2 cellular contexts compared by ENCODE assay signal in the genomic region with DNA sequence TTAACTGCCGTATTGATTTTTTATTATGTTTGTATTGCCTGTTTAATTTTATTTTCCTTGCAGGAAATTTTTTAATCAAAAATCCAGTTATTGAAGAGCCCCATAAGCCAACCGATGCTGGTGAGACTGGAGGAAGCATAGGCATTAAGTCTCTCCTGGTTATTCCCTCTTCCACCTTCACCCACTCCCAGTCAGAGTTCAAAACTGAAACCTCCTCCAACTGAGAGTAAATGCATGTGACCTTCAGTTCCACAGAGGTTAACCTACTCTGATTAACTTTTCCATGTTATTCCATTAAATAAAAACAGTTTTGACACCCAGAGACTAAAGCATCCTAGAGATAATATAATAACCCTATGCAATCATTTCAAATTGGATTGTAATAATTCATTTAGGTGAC.
TF ChIP-seq lines count a peak whose summit lies in the region.

No MANE protein-coding gene starts in this region.

TF ChIP-seq in SK-N-SH, 30 proteins besides CTCF, POLR2A, EP300 and RAD21:
- TF ChIP-seq, protein P1, sequence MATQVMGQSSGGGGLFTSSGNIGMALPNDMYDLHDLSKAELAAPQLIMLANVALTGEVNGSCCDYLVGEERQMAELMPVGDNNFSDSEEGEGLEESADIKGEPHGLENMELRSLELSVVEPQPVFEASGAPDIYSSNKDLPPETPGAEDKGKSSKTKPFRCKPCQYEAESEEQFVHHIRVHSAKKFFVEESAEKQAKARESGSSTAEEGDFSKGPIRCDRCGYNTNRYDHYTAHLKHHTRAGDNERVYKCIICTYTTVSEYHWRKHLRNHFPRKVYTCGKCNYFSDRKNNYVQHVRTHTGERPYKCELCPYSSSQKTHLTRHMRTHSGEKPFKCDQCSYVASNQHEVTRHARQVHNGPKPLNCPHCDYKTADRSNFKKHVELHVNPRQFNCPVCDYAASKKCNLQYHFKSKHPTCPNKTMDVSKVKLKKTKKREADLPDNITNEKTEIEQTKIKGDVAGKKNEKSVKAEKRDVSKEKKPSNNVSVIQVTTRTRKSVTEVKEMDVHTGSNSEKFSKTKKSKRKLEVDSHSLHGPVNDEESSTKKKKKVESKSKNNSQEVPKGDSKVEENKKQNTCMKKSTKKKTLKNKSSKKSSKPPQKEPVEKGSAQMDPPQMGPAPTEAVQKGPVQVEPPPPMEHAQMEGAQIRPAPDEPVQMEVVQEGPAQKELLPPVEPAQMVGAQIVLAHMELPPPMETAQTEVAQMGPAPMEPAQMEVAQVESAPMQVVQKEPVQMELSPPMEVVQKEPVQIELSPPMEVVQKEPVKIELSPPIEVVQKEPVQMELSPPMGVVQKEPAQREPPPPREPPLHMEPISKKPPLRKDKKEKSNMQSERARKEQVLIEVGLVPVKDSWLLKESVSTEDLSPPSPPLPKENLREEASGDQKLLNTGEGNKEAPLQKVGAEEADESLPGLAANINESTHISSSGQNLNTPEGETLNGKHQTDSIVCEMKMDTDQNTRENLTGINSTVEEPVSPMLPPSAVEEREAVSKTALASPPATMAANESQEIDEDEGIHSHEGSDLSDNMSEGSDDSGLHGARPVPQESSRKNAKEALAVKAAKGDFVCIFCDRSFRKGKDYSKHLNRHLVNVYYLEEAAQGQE (IDR thresholded peaks at IDR 0.05; ENCODE audit: low read depth, low read length), result no peak

TF ChIP-seq in SK-N-SH treated with all-trans-retinoic acid at 6 μM for 48 hours, 23 proteins besides CTCF, POLR2A, EP300 and RAD21 (continued from another document):
- TF ChIP-seq, protein P2, sequence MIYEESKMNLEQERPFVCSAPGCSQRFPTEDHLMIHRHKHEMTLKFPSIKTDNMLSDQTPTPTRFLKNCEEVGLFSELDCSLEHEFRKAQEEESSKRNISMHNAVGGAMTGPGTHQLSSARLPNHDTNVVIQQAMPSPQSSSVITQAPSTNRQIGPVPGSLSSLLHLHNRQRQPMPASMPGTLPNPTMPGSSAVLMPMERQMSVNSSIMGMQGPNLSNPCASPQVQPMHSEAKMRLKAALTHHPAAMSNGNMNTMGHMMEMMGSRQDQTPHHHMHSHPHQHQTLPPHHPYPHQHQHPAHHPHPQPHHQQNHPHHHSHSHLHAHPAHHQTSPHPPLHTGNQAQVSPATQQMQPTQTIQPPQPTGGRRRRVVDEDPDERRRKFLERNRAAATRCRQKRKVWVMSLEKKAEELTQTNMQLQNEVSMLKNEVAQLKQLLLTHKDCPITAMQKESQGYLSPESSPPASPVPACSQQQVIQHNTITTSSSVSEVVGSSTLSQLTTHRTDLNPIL (CRISPR knock-in tag; IDR thresholded peaks at IDR 0.05; ENCODE audit: low read depth), result no peak
- no peak for TF ChIP-seq SNAI2 (CRISPR knock-in tag; IDR thresholded peaks at IDR 0.05)
